2 cellular contexts compared by ENCODE assay signal in the genomic region with DNA sequence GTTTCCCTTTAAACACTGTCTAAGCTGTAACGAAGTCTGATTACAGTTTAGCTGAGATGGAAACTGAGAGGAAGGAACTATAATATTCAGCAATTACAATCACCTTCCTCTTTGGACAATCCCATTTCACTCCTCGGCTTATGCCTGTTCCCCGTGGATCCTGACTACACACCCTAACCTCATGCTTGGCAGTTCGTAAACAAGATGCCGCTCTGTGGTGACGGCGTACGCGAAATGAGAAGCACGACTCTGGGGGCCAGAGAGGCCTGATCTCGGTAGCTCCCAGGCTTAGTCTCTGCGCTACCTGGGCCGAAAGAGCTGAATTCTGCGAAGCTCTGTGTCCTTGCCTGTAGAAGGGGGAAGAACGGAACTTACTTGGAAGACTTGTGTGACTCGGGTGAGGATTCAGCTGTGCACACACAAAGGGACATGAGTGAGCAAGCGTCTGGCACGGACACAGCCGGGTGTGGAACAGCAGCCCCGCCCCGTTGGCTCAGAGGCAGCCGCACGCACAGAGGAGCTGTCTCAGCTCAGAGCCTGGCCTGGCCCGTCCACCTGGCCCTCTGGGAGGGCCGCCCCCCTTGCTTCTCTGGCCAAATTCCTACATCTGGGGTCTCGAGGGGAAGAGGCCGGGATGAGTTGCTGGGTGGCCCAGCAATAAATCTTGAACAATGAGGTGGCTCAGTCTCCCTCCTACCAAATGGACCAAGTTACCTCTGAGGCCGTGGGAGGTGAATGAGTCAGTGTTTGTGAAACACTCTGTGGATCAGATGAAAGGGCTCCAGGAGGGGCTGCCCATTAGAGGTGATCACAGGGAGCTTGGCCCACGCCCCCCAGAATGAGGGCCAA.
A peak's percentile ranks its signal among the peaks of the same experiment; 100 is the strongest.
TF ChIP-seq lines count a peak whose summit lies in the region.

No MANE protein-coding gene starts in this region.

TF ChIP-seq in H1, 55 proteins besides CTCF, POLR2A, EP300 and RAD21 (continued from another document):
- TF ChIP-seq CTBP2 (IDR thresholded peaks at IDR 0.05; ENCODE audit: borderline replicate concordance, insufficient read depth, insufficient read length, low read length): no peak
- no peak for TF ChIP-seq RXRA (IDR thresholded peaks at IDR 0.05; ENCODE audit: insufficient read depth, low read depth, low read length)
- TF ChIP-seq EZH2 (IDR thresholded peaks at IDR 0.05; ENCODE audit: low read depth, low read length, severe bottlenecking): no peak
- TF ChIP-seq, protein P1, sequence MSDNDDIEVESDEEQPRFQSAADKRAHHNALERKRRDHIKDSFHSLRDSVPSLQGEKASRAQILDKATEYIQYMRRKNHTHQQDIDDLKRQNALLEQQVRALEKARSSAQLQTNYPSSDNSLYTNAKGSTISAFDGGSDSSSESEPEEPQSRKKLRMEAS (IDR thresholded peaks at IDR 0.05): 0 out of 2 replicates have a peak, but pooled peaks have one; percentile 13
- TF ChIP-seq SIN3A (conservative IDR thresholded peaks at IDR 0.05 in 1 of 2, IDR thresholded peaks at IDR 0.05 in 1 of 2; ENCODE audit: low read depth in 1 of 2, low read length in 2 of 2): no peak
- TF ChIP-seq BRCA1 (IDR thresholded peaks at IDR 0.05; ENCODE audit: low read depth, low read length): no peak
- no peak for TF ChIP-seq RNF2 (IDR thresholded peaks at IDR 0.05; ENCODE audit: borderline replicate concordance, low read depth, low read length, missing control alignments, poor library complexity, severe bottlenecking)
- no peak for TF ChIP-seq TCF12 (IDR thresholded peaks at IDR 0.05; ENCODE audit: low read depth, low read length)
- TF ChIP-seq KDM1A (IDR thresholded peaks at IDR 0.05; ENCODE audit: borderline replicate concordance, low read length): peak; percentile 88; the same call in 1 of the 2 replicates
- no peak for TF ChIP-seq RFX5 (IDR thresholded peaks at IDR 0.05; ENCODE audit: borderline replicate concordance, low read depth, low read length)
TF ChIP-seq in H1: peak in this region for 2.

TF ChIP-seq in neural cell, 6 proteins besides CTCF, POLR2A, EP300 and RAD21 (continued from another document):
- TF ChIP-seq TAF1 (IDR thresholded peaks at IDR 0.05; ENCODE audit: low read depth): no peak
- TF ChIP-seq POLR2AphosphoS5 (IDR thresholded peaks at IDR 0.05): no peak
- no peak for TF ChIP-seq EZH2 (IDR thresholded peaks at IDR 0.05; ENCODE audit: borderline replicate concordance, insufficient read depth, low read length, poor library complexity, severe bottlenecking)
- no peak for TF ChIP-seq SMC3 (conservative IDR thresholded peaks at IDR 0.05; ENCODE audit: poor library complexity)
- TF ChIP-seq, protein P2, sequence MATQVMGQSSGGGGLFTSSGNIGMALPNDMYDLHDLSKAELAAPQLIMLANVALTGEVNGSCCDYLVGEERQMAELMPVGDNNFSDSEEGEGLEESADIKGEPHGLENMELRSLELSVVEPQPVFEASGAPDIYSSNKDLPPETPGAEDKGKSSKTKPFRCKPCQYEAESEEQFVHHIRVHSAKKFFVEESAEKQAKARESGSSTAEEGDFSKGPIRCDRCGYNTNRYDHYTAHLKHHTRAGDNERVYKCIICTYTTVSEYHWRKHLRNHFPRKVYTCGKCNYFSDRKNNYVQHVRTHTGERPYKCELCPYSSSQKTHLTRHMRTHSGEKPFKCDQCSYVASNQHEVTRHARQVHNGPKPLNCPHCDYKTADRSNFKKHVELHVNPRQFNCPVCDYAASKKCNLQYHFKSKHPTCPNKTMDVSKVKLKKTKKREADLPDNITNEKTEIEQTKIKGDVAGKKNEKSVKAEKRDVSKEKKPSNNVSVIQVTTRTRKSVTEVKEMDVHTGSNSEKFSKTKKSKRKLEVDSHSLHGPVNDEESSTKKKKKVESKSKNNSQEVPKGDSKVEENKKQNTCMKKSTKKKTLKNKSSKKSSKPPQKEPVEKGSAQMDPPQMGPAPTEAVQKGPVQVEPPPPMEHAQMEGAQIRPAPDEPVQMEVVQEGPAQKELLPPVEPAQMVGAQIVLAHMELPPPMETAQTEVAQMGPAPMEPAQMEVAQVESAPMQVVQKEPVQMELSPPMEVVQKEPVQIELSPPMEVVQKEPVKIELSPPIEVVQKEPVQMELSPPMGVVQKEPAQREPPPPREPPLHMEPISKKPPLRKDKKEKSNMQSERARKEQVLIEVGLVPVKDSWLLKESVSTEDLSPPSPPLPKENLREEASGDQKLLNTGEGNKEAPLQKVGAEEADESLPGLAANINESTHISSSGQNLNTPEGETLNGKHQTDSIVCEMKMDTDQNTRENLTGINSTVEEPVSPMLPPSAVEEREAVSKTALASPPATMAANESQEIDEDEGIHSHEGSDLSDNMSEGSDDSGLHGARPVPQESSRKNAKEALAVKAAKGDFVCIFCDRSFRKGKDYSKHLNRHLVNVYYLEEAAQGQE (IDR thresholded peaks at IDR 0.05; ENCODE audit: borderline replicate concordance): no peak
TF ChIP-seq in neural cell: peak in this region for 0.
